ENCODE assay signal across 2 cellular contexts in the genomic region with DNA sequence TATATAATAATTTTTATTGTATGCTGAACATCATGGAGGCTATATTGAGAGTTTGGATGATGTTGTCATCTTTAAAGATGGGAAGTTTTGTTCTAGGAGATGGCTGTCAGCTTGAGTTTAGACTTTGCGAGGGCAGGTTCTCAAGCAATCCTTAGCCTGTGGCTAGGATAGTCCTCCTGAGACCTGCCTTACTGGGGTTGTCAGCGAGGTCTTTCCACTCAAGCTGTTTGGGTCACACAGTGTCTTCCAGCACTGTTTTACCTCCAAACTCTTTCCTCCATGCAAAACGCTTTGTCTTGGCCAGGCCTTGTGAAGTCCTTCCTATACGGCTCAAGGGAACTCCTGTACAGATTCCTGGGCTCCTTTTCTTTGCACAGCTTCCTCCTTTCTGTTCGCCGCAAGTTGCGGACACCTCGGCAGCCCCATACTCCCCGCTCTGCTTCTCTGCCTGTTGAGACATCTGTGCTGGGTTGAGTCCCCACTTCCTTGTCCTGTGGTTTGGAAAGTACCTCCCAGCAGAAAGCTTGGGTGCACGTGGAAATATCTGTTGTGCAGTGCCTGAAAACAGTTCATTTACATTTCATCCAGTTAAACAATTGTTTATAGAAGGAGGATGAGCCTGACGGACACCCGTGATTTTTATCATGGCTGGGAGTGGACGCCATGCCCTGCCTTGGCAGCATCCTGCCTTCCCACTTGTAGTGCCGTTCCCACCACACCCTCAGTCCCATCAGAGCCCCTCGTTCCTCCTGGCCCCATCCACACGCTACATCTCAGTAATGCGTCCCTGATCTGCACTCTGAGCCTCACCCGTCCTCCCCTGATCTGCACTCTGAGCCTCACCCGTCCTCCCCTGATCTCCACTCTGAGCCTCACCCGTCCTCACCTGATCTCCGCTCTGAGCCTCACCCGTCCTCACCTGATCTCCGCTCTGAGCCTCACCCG.
A peak's percentile ranks its signal among the peaks of the same experiment; 100 is the strongest.
TF ChIP-seq lines count a peak whose summit lies in the region.

No MANE protein-coding gene starts in this region.

TF ChIP-seq in GM12878, 131 proteins besides CTCF, POLR2A, EP300 and RAD21 (continued from another document and continues in another):
- TF ChIP-seq NR2F1 (conservative IDR thresholded peaks at IDR 0.05) (no peak; the same call in 1 of the 2 replicates), IRF4 (IDR thresholded peaks at IDR 0.05; ENCODE audit: low read depth, low read length) (0 out of 2 replicates have a peak, but pooled peaks have one; percentile 43), IKZF1 (conservative IDR thresholded peaks at IDR 0.05) (peak; percentile 90), SUPT20H (IDR thresholded peaks at IDR 0.05; ENCODE audit: borderline replicate concordance, control insufficient read depth, low read depth, low read length) (no peak), USF2 (IDR thresholded peaks at IDR 0.05; ENCODE audit: borderline replicate concordance, low read depth, low read length) (no peak), ESRRA (IDR thresholded peaks at IDR 0.05; ENCODE audit: low read length) (no peak), TCF3 (IDR thresholded peaks at IDR 0.05; ENCODE audit: borderline replicate concordance, insufficient read depth, low read depth, low read length) (peak; percentile 68; the same call in 1 of the 2 replicates), ZNF207 (IDR thresholded peaks at IDR 0.05; ENCODE audit: borderline replicate concordance) (no peak), BHLHE40 (IDR thresholded peaks at IDR 0.05; ENCODE audit: borderline replicate concordance in 1 of 2, low read depth in 2 of 2, low read length in 1 of 2) (peak; percentile 86 to 89), ZNF687 (IDR thresholded peaks at IDR 0.05) (peak; percentile 38; the same call in 1 of the 2 replicates), RAD51 (IDR thresholded peaks at IDR 0.05) (no peak)
- TF ChIP-seq, protein P1, sequence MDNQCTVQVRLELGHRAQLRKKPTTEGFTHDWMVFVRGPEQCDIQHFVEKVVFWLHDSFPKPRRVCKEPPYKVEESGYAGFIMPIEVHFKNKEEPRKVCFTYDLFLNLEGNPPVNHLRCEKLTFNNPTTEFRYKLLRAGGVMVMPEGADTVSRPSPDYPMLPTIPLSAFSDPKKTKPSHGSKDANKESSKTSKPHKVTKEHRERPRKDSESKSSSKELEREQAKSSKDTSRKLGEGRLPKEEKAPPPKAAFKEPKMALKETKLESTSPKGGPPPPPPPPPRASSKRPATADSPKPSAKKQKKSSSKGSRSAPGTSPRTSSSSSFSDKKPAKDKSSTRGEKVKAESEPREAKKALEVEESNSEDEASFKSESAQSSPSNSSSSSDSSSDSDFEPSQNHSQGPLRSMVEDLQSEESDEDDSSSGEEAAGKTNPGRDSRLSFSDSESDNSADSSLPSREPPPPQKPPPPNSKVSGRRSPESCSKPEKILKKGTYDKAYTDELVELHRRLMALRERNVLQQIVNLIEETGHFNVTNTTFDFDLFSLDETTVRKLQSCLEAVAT (IDR thresholded peaks at IDR 0.05), result peak; percentile 80
- TF ChIP-seq, protein P2, sequence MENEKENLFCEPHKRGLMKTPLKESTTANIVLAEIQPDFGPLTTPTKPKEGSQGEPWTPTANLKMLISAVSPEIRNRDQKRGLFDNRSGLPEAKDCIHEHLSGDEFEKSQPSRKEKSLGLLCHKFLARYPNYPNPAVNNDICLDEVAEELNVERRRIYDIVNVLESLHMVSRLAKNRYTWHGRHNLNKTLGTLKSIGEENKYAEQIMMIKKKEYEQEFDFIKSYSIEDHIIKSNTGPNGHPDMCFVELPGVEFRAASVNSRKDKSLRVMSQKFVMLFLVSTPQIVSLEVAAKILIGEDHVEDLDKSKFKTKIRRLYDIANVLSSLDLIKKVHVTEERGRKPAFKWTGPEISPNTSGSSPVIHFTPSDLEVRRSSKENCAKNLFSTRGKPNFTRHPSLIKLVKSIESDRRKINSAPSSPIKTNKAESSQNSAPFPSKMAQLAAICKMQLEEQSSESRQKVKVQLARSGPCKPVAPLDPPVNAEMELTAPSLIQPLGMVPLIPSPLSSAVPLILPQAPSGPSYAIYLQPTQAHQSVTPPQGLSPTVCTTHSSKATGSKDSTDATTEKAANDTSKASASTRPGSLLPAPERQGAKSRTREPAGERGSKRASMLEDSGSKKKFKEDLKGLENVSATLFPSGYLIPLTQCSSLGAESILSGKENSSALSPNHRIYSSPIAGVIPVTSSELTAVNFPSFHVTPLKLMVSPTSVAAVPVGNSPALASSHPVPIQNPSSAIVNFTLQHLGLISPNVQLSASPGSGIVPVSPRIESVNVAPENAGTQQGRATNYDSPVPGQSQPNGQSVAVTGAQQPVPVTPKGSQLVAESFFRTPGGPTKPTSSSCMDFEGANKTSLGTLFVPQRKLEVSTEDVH (IDR thresholded peaks at IDR 0.05; ENCODE audit: low read depth, partially characterized antibody), result no peak
- TF ChIP-seq, protein P3, sequence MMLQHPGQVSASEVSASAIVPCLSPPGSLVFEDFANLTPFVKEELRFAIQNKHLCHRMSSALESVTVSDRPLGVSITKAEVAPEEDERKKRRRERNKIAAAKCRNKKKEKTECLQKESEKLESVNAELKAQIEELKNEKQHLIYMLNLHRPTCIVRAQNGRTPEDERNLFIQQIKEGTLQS (IDR thresholded peaks at IDR 0.05; ENCODE audit: borderline replicate concordance, extremely low read depth, low read depth, low read length), result peak; percentile 30; the same call in 1 of the 2 replicates

TF ChIP-seq in SK-N-SH, 30 proteins besides CTCF, POLR2A, EP300 and RAD21 (continued from another document):
- no peak for TF ChIP-seq TEAD4 (IDR thresholded peaks at IDR 0.05; ENCODE audit: borderline replicate concordance, insufficient read depth)
- TF ChIP-seq JUND (IDR thresholded peaks at IDR 0.05), result no peak
